ENCODE assay signal across 21 cellular contexts in the genomic region with DNA sequence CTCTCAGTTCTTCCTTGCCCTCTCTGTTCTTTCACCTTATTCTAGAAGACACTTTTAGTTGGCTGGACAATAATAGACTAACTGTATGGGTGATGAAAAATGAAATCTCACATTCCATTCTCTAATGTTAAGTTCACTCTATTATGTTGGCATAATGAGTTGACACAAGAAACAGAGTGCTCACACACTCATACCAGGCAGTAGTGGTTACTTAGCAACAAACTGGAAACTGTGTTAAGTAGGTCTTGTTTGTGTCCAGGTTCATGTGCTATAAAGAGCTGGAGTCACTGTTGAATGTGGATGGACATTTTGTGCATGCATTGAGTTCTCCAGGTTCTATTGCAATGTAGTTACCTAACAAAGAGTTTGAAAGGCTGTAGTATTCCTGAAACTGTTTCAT. TPM values are rescaled to one million over a fixed set of nuclear protein-coding genes. Genes with fewer than 3 reads are reported as not detected.
A peak's percentile ranks its signal among the peaks of the same experiment; 100 is the strongest.
DNase-seq lines count a peak whose midpoint lies in the region; ATAC-seq, FAIRE-seq and TF ChIP-seq lines count a peak whose summit lies in the region.
"Had no signal": no experiment of that assay in that cellular context is flagged by ENCODE, and none has a peak within 500 bp of the region (broad histone marks: within the 10 kb centered on the region; RNA-seq: fewer than 3 reads in every experiment).

No MANE protein-coding gene starts in this region.

- no peaks in the 10 kb centered on the region for H3K36me3 Mint-ChIP-seq in mesothelial cell of epicardium
- H3K36me3 Mint-ChIP-seq in activated CD8-positive, alpha-beta T cell treated with anti-CD3 and anti-CD28 coated beads for 36 hours (ENCODE audit: low read depth): no peaks in the 10 kb centered on the region
- H3K36me3 Mint-ChIP-seq: CD4-positive, CD25-positive, alpha-beta regulatory T cell; natural killer cell treated with Interleukin-12 subunit alpha and Interleukin-12 subunit beta and Interleukin-15 and Interleukin-18, amount 100 ng/mL, for 72 hours; type B pancreatic cell had no signal

- peak; percentile 99 for FAIRE-seq in islet of Langerhans (lab: Jason Lieb, UNC)
- FAIRE-seq: GM18507 had no signal

- H3K4me3 Mint-ChIP-seq in mesothelial cell of epicardium: no peak overlapping the region
- no peak overlapping the region for H3K4me3 Mint-ChIP-seq in activated CD8-positive, alpha-beta T cell treated with anti-CD3 and anti-CD28 coated beads for 36 hours
- H3K4me3 Mint-ChIP-seq: activated CD4-positive, alpha-beta memory T cell treated with anti-CD3 and anti-CD28 coated beads, Interleukin-2, amount 10 ng/mL, durations not matched to agents 7 days and 5 days; CD4-positive, CD25-positive, alpha-beta regulatory T cell; GM23338; natural killer cell treated with Interleukin-12 subunit alpha and Interleukin-12 subunit beta and Interleukin-15 and Interleukin-18, amount 100 ng/mL, for 72 hours; type B pancreatic cell had no signal

- CTCF ChIA-PET in HEK293T (lab: Yijun Ruan, JAX): interaction anchor here (1.1 kb wide), 1 partner anchor 14 kb away, joined by 3 read pairs; no protein-coding TSS in a partner anchor
- CTCF ChIA-PET in activated CD8-positive, alpha-beta T cell treated with anti-CD3 and anti-CD28 coated beads for 36 hours (lab: Charles Lee): interaction anchor here (1.0 to 3.3 kb wide), 2 partner anchors 21 to 23 kb away, joined by 4 to 14 read pairs; no protein-coding TSS in a partner anchor

- H3K27me3 Mint-ChIP-seq in mesothelial cell of epicardium (ENCODE audit: low read depth): peaks cover 47% of the 10 kb centered on the region
- peaks cover 7% of the 10 kb centered on the region for H3K27me3 Mint-ChIP-seq in activated CD8-positive, alpha-beta T cell treated with anti-CD3 and anti-CD28 coated beads for 36 hours
- H3K27me3 Mint-ChIP-seq: activated CD4-positive, alpha-beta memory T cell treated with anti-CD3 and anti-CD28 coated beads, Interleukin-2, amount 10 ng/mL, durations not matched to agents 7 days and 5 days had no signal

- intact Hi-C loops in activated CD8-positive, alpha-beta T cell treated with anti-CD3 and anti-CD28 coated beads for 36 hours (cut with micrococcal nuclease): no loop called here

- TF ChIP-seq CTCF in mesothelial cell of epicardium (IDR thresholded peaks at IDR 0.05; ENCODE audit: unreplicated experiment): no peak
- no peak for TF ChIP-seq CTCF in activated CD8-positive, alpha-beta T cell treated with anti-CD3 and anti-CD28 coated beads for 36 hours (IDR thresholded peaks at IDR 0.05)

- DNase-seq in COLO668 (lab: John Stamatoyannopoulos, UW; ENCODE audit: unreplicated experiment) (peak; percentile 17), COR-L47 (lab: John Stamatoyannopoulos, UW) (peak; percentile 63), NCI-H69 (lab: John Stamatoyannopoulos, UW) (peak; percentile 77), mesothelial cell of epicardium (ENCODE audit: low spot score in 2 of 2, unreplicated experiment in 2 of 2) (no peak), HEK293T (ENCODE audit: extremely low spot score) (no peak)
- no peak for DNase-seq in activated CD8-positive, alpha-beta T cell treated with anti-CD3 and anti-CD28 coated beads for 36 hours
- DNase-seq: activated CD4-positive, alpha-beta memory T cell treated with anti-CD3 and anti-CD28 coated beads, Interleukin-2, amount 10 ng/mL, durations not matched to agents 7 days and 5 days; activated CD4-positive, CD25-positive, alpha-beta regulatory T cell; activated gamma-delta T cell; CD4-positive, CD25-positive, alpha-beta regulatory T cell; GDM1; head of caudate nucleus; OCI-M1; sigmoid colon had no signal

- peaks cover 6% of the 10 kb centered on the region for H3K4me1 Mint-ChIP-seq in mesothelial cell of epicardium
- H3K4me1 Mint-ChIP-seq in activated CD8-positive, alpha-beta T cell treated with anti-CD3 and anti-CD28 coated beads for 36 hours (ENCODE audit: low read depth): peaks cover 28% of the 10 kb centered on the region
- H3K4me1 Mint-ChIP-seq: GM23338 had no signal

- ATAC-seq in HG02970 (IDR thresholded peaks at IDR 0.05; ENCODE audit: low FRiP score, unreplicated experiment): no peak
- ATAC-seq in activated CD8-positive, alpha-beta T cell treated with anti-CD3 and anti-CD28 coated beads for 36 hours: no peak
- ATAC-seq: GM23338; natural killer cell treated with Interleukin-12 subunit alpha and Interleukin-12 subunit beta and Interleukin-15 and Interleukin-18, amount 100 ng/mL, for 72 hours had no signal

- H3K27ac Mint-ChIP-seq in mesothelial cell of epicardium: no peak overlapping the region
- no peak overlapping the region for H3K27ac Mint-ChIP-seq in activated CD8-positive, alpha-beta T cell treated with anti-CD3 and anti-CD28 coated beads for 36 hours
- H3K27ac Mint-ChIP-seq: CD4-positive, CD25-positive, alpha-beta regulatory T cell; GM23338; natural killer cell treated with Interleukin-12 subunit alpha and Interleukin-12 subunit beta and Interleukin-15 and Interleukin-18, amount 100 ng/mL, for 72 hours; type B pancreatic cell had no signal

- POLR2A ChIA-PET in HEK293T (lab: Yijun Ruan, JAX): no interaction called here
- POLR2A ChIA-PET in activated CD8-positive, alpha-beta T cell treated with anti-CD3 and anti-CD28 coated beads for 36 hours (lab: Charles Lee): no interaction called here

- H3K9me3 Mint-ChIP-seq in mesothelial cell of epicardium: peaks cover 6% of the 10 kb centered on the region
- no peaks in the 10 kb centered on the region for H3K9me3 Mint-ChIP-seq in activated CD8-positive, alpha-beta T cell treated with anti-CD3 and anti-CD28 coated beads for 36 hours
- H3K9me3 Mint-ChIP-seq: activated CD4-positive, alpha-beta memory T cell treated with anti-CD3 and anti-CD28 coated beads, Interleukin-2, amount 10 ng/mL, durations not matched to agents 7 days and 5 days; natural killer cell treated with Interleukin-12 subunit alpha and Interleukin-12 subunit beta and Interleukin-15 and Interleukin-18, amount 100 ng/mL, for 72 hours; type B pancreatic cell had no signal

TF ChIP-seq in HEK293T, 16 proteins besides CTCF, POLR2A, EP300 and RAD21:
- no peak for TF ChIP-seq SP1 (IDR thresholded peaks at IDR 0.05)
- no peak for TF ChIP-seq FOXA1 (IDR thresholded peaks at IDR 0.05)
- TF ChIP-seq NFRKB (IDR thresholded peaks at IDR 0.05): no peak
- TF ChIP-seq, protein P1, sequence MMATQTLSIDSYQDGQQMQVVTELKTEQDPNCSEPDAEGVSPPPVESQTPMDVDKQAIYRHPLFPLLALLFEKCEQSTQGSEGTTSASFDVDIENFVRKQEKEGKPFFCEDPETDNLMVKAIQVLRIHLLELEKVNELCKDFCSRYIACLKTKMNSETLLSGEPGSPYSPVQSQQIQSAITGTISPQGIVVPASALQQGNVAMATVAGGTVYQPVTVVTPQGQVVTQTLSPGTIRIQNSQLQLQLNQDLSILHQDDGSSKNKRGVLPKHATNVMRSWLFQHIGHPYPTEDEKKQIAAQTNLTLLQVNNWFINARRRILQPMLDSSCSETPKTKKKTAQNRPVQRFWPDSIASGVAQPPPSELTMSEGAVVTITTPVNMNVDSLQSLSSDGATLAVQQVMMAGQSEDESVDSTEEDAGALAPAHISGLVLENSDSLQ (IDR thresholded peaks at IDR 0.05): no peak
- TF ChIP-seq CTBP1 (IDR thresholded peaks at IDR 0.05; ENCODE audit: borderline replicate concordance): no peak
- no peak for TF ChIP-seq FOXM1 (IDR thresholded peaks at IDR 0.05; ENCODE audit: borderline replicate concordance)
- TF ChIP-seq ELF4 (IDR thresholded peaks at IDR 0.05): no peak
TF ChIP-seq in HEK293T: peak in this region for 0.

RNA-seq across cellular contexts. Expression of a gene that starts 16.9 kb away (rescaled TPM):
- 0.29 to 0.64 TPM (median 0.54 TPM) in 3 replicates for total RNA-seq in mesothelial cell of epicardium
- 1 to 10 TPM in 1 of 2 experiments, under 1 TPM in 1; 0.63 to 1.2 TPM for total RNA-seq in activated CD8-positive, alpha-beta T cell treated with anti-CD3 and anti-CD28 coated beads for 36 hours
- total RNA-seq: osteocyte had no signal

RNA-seq across cellular contexts. Expression of a gene that starts 27.8 kb away (rescaled TPM):
- total RNA-seq in mesothelial cell of epicardium: 28.5 to 36.2 TPM (median 35.8 TPM) in 3 replicates
- 10 to 100 TPM; 43.0 to 44.5 TPM for total RNA-seq in activated CD8-positive, alpha-beta T cell treated with anti-CD3 and anti-CD28 coated beads for 36 hours

RNA-seq across cellular contexts. Expression of a gene that starts 46.7 kb away (rescaled TPM):
- total RNA-seq in mesothelial cell of epicardium: 6.1 to 9.4 TPM (median 8.0 TPM) in 3 replicates
- total RNA-seq in activated CD8-positive, alpha-beta T cell treated with anti-CD3 and anti-CD28 coated beads for 36 hours: 1 to 10 TPM in 1 of 2 experiments, under 1 TPM in 1; 0.86 to 4.1 TPM

Comparison
In these comparisons a context has a peak if more than half of its experiments do, and no peak if none do; other contexts are left out.
1. DNase-seq: peak in COLO668 (single experiment), COR-L47 (single experiment) and NCI-H69 (single experiment); none in mesothelial cell of epicardium (0 of 2), HEK293T (single experiment) and activated CD8-positive, alpha-beta T cell treated with anti-CD3 and anti-CD28 coated beads for 36 hours (single experiment).